2 cellular contexts compared by ENCODE assay signal in the genomic region with DNA sequence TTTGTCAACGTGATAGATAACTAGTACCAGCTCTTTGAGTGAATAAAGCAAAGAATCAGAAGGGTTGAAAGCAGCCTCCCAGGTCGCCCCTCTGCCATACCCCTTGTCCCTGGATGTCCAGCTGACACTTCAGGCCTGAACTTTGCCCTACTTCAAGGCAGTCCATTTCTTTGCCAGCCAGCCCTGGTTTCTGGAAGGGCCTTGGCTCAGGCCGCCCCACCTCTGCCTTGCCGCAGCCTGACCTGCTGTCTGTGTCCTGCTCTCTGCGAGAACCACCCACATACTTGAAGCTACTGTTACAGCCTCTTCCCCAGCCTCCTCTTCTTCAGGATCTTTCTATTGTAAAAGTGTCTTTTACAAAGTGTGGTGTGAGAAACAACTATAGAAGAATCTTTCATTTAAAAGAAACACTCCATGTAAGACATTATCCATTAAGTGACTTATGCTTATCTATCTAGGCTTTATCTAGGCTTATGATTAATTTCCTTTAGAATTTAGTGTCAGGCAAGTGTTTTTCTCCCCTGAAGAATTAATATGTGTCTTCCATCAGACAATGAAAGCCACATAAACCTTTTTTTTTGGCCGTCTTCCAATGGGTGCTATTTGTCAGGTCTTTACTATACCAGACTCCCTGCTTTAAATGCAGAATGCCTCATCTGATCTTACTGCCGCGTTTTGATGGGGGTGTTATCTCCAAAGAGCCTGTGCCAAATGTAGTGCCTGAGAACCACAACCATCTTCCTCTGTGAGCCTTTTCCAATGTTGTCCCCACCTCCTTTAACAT.
TF ChIP-seq lines count a peak whose summit lies in the region.

No MANE protein-coding gene starts in this region.

TF ChIP-seq in HEK293, 187 proteins besides CTCF, POLR2A, EP300 and RAD21 (continued from another document):
- 0 out of 2 replicates have a peak, but pooled peaks have one; percentile 20 for TF ChIP-seq PRDM6 (tag by site-specific recombination; IDR thresholded peaks at IDR 0.05)

TF ChIP-seq in WTC11, 78 proteins besides CTCF, POLR2A, EP300 and RAD21 (continued from another document):
- TF ChIP-seq FOXP4 (CRISPR knock-in tag; IDR thresholded peaks at IDR 0.05) (no peak), FOXK1 (CRISPR knock-in tag; IDR thresholded peaks at IDR 0.05) (no peak), STAT6 (CRISPR knock-in tag; conservative IDR thresholded peaks at IDR 0.05; ENCODE audit: low read depth) (no peak), NFATC4 (CRISPR knock-in tag; IDR thresholded peaks at IDR 0.05) (no peak), GRHL2 (CRISPR knock-in tag; IDR thresholded peaks at IDR 0.05; ENCODE audit: insufficient replicate concordance, severe bottlenecking) (no peak), MAX (CRISPR knock-in tag; IDR thresholded peaks at IDR 0.05) (no peak), IRF1 (CRISPR knock-in tag; IDR thresholded peaks at IDR 0.05) (no peak)
- TF ChIP-seq, protein P1, sequence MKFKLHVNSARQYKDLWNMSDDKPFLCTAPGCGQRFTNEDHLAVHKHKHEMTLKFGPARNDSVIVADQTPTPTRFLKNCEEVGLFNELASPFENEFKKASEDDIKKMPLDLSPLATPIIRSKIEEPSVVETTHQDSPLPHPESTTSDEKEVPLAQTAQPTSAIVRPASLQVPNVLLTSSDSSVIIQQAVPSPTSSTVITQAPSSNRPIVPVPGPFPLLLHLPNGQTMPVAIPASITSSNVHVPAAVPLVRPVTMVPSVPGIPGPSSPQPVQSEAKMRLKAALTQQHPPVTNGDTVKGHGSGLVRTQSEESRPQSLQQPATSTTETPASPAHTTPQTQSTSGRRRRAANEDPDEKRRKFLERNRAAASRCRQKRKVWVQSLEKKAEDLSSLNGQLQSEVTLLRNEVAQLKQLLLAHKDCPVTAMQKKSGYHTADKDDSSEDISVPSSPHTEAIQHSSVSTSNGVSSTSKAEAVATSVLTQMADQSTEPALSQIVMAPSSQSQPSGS (CRISPR knock-in tag; IDR thresholded peaks at IDR 0.05; ENCODE audit: borderline replicate concordance, low read depth) = no peak
- TF ChIP-seq, protein P2, sequence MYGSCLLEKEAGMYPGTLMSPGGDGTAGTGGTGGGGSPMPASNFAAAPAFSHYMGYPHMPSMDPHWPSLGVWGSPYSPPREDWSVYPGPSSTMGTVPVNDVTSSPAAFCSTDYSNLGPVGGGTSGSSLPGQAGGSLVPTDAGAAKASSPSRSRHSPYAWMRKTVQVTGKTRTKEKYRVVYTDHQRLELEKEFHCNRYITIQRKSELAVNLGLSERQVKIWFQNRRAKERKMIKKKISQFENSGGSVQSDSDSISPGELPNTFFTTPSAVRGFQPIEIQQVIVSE (CRISPR knock-in tag; IDR thresholded peaks at IDR 0.05; ENCODE audit: borderline replicate concordance) = no peak
TF ChIP-seq in WTC11: peak in this region for 0.
